8 cellular contexts compared by ENCODE assay signal in genomic region chr4:2812600-2812932, GRCh38. TPM values are rescaled to one million over a fixed set of nuclear protein-coding genes. Genes with fewer than 3 reads are reported as not detected.
DNase-seq lines count a peak whose midpoint lies in the region; ATAC-seq, FAIRE-seq and TF ChIP-seq lines count a peak whose summit lies in the region.

No MANE protein-coding gene starts in this region.

- 13 to 23% methylated on average over 7 of the region's 7 CpGs for WGBS in lung, 2 donors

- intact Hi-C loops in uterus (cut with DNase I; ENCODE audit: low total_unique reads): no loop called here
- intact Hi-C loops in kidney (cut with DNase I): no loop called here

- no peak for FAIRE-seq in kidney (lab: Jason Lieb, UNC)

- H3K27me3 ChIP-seq in lung (ENCODE audit: control insufficient read depth, insufficient read depth): no peaks in the 10 kb centered on the region
- H3K27me3 ChIP-seq in uterus: no peaks in the 10 kb centered on the region

- peak; percentile 31 for DNase-seq in stimulated activated CD4-positive, alpha-beta T cell treated with anti-CD3 and anti-CD28 coated beads, Interleukin-12 subunit alpha, Interleukin-12 subunit beta, amount 100 ng/mL, for 4 hours
- DNase-seq in stimulated activated CD4-positive, alpha-beta T cell treated with anti-CD3 and anti-CD28 coated beads, Interleukin-1b, Interleukin-23, amount 100 ng/mL, for 48 hours: no peak
- DNase-seq in activated naive CD4-positive, alpha-beta T cell treated with Interleukin-2 at 50 U/mL for 16 hours: peak; percentile 27
- DNase-seq in lung (ENCODE audit: low spot score) (no peak), uterus (no peak), activated gamma-delta T cell treated with Interleukin-2 at 50 U/mL for 16 hours (no peak), kidney (no peak)

- H3K9ac ChIP-seq in kidney (ENCODE audit: low read length in 2 of 2): peak overlapping the region in 1 of 2 donors; percentile 19

- no peak for ATAC-seq in lung (ENCODE audit: insufficient read depth, low FRiP score)
- ATAC-seq in GM19452 (IDR thresholded peaks at IDR 0.05; ENCODE audit: unreplicated experiment): no peak

- H3K36me3 ChIP-seq in lung (ENCODE audit: control insufficient read depth in 2 of 2, insufficient read depth in 2 of 2, low read length in 2 of 2) (peaks cover 0 to 13% of the 10 kb centered on the region in 2 donors), uterus (no peaks in the 10 kb centered on the region), kidney (ENCODE audit: control insufficient read depth in 1 of 2, insufficient read depth in 2 of 2, low read length in 2 of 2) (peaks cover 3 to 4% of the 10 kb centered on the region in 2 donors)

- H3K4me3 ChIP-seq in lung: peak overlapping the region; percentile 42
- H3K4me3 ChIP-seq in uterus: peak overlapping the region; percentile 22 to 26
- peak overlapping the region in 1 of 2 donors; percentile 48 for H3K4me3 ChIP-seq in kidney (ENCODE audit: low read length in 2 of 2)

- H3K4me1 ChIP-seq in lung (ENCODE audit: control insufficient read depth in 2 of 2, insufficient read depth in 2 of 2, low read length in 2 of 2) (peaks cover 0 to 57% of the 10 kb centered on the region in 2 donors), uterus (no peaks in the 10 kb centered on the region), kidney (ENCODE audit: control insufficient read depth in 1 of 2, insufficient read depth in 1 of 2, low read depth in 1 of 2, low read length in 2 of 2) (peaks cover 18 to 35% of the 10 kb centered on the region in 2 donors)

- TF ChIP-seq CTCF in lung (IDR thresholded peaks at IDR 0.05; ENCODE audit: control extremely low read depth, extremely low read depth) (no peak), uterus (IDR thresholded peaks at IDR 0.05) (no peak), kidney (IDR thresholded peaks at IDR 0.05; ENCODE audit: borderline replicate concordance, extremely low read depth, insufficient read depth) (no peak)

- H3K9me3 ChIP-seq in lung (ENCODE audit: control insufficient read depth in 2 of 2, insufficient read depth in 1 of 2, low read length in 1 of 2) (no peaks in the 10 kb centered on the region), uterus (no peaks in the 10 kb centered on the region), kidney (ENCODE audit: control insufficient read depth in 1 of 2, low read length in 2 of 2) (no peaks in the 10 kb centered on the region)

- TF ChIP-seq POLR2A in uterus (IDR thresholded peaks at IDR 0.05): no peak

- H3K27ac ChIP-seq in lung (ENCODE audit: low read depth in 1 of 2, low read length in 1 of 2) (peak overlapping the region; percentile 54 to 88), uterus (peak overlapping the region; percentile 35 to 59), kidney (ENCODE audit: low read depth in 2 of 2, low read length in 2 of 2) (peak overlapping the region in 1 of 2 donors; percentile 57)

RNA-seq across cellular contexts. Expression of gene SH3BP2, which starts 19.7 kb away (rescaled TPM):
- total RNA-seq in lung: 100 to 1,000 TPM in 1 of 2 donors, 10 to 100 TPM in 1; 49.9 to 117 TPM
- polyA plus RNA-seq in lung: 10 to 100 TPM; 62.9 to 96.7 TPM
- total RNA-seq in uterus: 10 to 100 TPM in 3 of 4 donors, 1 to 10 TPM in 1; 6.4 to 50.0 (median 29.3) TPM
- total RNA-seq in kidney: 128 TPM
- polyA plus RNA-seq in kidney (ENCODE audit: insufficient read depth, low read depth, low replicate concordance): 27.3 TPM

RNA-seq across cellular contexts. Expression of gene ADD1, which starts 31.1 kb away (rescaled TPM):
- total RNA-seq in lung (100 to 1,000 TPM; 300 to 400 TPM), uterus (100 to 1,000 TPM; 161 to 403 (median 225) TPM), kidney (313 TPM)
- polyA plus RNA-seq in lung (100 to 1,000 TPM; 127 to 237 TPM), kidney (ENCODE audit: insufficient read depth, low read depth, low replicate concordance) (232 TPM)

RNA-seq across cellular contexts. Expression of gene TNIP2, which starts 56.4 kb away (rescaled TPM):
- total RNA-seq in lung (10 to 100 TPM; 30.6 to 46.3 TPM), uterus (10 to 100 TPM; 27.6 to 50.0 (median 36.1) TPM), kidney (44.4 TPM)
- polyA plus RNA-seq in lung (10 to 100 TPM; 41.2 to 82.8 TPM), kidney (ENCODE audit: insufficient read depth, low read depth, low replicate concordance) (43.1 TPM)

Comparison
In these comparisons a context has a peak if more than half of its experiments do, and no peak if none do; other contexts are left out.
1. DNase-seq: peak in stimulated activated CD4-positive, alpha-beta T cell treated with anti-CD3 and anti-CD28 coated beads, Interleukin-12 subunit alpha, Interleukin-12 subunit beta, amount 100 ng/mL, for 4 hours (single experiment) and activated naive CD4-positive, alpha-beta T cell treated with Interleukin-2 at 50 U/mL for 16 hours (single experiment); none in stimulated activated CD4-positive, alpha-beta T cell treated with anti-CD3 and anti-CD28 coated beads, Interleukin-1b, Interleukin-23, amount 100 ng/mL, for 48 hours (single experiment), lung (single experiment), uterus (0 of 2), activated gamma-delta T cell treated with Interleukin-2 at 50 U/mL for 16 hours (single experiment) and kidney (single experiment).